Comparison of ENCODE assay signal across 8 cellular contexts in genomic region chr6:133923938-133924593, GRCh38. TPM values are rescaled to one million over a fixed set of nuclear protein-coding genes. Genes with fewer than 3 reads are reported as not detected.
DNase-seq lines count a peak whose midpoint lies in the region; ATAC-seq and TF ChIP-seq lines count a peak whose summit lies in the region.

No MANE protein-coding gene starts in this region.

- no peaks in the 10 kb centered on the region for H4K20me1 ChIP-seq in DND-41 (ENCODE audit: insufficient read depth, low read length)
- no peaks in the 10 kb centered on the region for H4K20me1 ChIP-seq in PC-3 (ENCODE audit: low read length)

- no TSS peak for BruUV-seq in PC-3 (replicated peaks; lab: Mats Ljungman, UMichigan)

- H3F3A ChIP-seq in PC-3 (ENCODE audit: low read length, unreplicated experiment), result no peaks in the 10 kb centered on the region

- H3K9me3 ChIP-seq in DND-41 (ENCODE audit: insufficient read depth, low read length, severe bottlenecking) (no peaks in the 10 kb centered on the region), PC-3 (ENCODE audit: low read length) (no peaks in the 10 kb centered on the region), upper lobe of right lung (no peaks in the 10 kb centered on the region)

- DNase-seq in DND-41, result peak; percentile 65
- peak; percentile 64 for DNase-seq in Jurkat, Clone E6-1 (ENCODE audit: low read depth, low spot score)
- DNase-seq in PC-3, result peak; percentile 76
- DNase-seq in activated T-cell treated with anti-CD3 and anti-CD28 coated beads, Interleukin-2, amount 50 U/mL, for 72 hours, result peak; percentile 52 to 53
- peak; percentile 75 for DNase-seq in fibroblast of the conjunctiva (ENCODE audit: low read depth)
- DNase-seq in non-pigmented ciliary epithelial cell (ENCODE audit: low read depth), result peak; percentile 59
- DNase-seq in upper lobe of right lung, result no peak

- no peaks in the 10 kb centered on the region for H3K27me3 ChIP-seq in DND-41 (ENCODE audit: insufficient read depth, low read length, poor library complexity)
- H3K27me3 ChIP-seq in PC-3 (ENCODE audit: low read length), result no peaks in the 10 kb centered on the region
- H3K27me3 ChIP-seq in upper lobe of right lung, result peaks cover 11% of the 10 kb centered on the region

- ATAC-seq in DND-41 (ENCODE audit: insufficient read depth, low read depth) (peak; percentile 91), GM21576 (IDR thresholded peaks at IDR 0.05; ENCODE audit: unreplicated experiment) (peak; percentile 87), PC-3 (peak; percentile 88), upper lobe of right lung (peak; percentile 97)
- ATAC-seq in activated T-cell treated with anti-CD3 and anti-CD28 coated beads, Interleukin-2, amount 50 U/mL, for 72 hours (replicated peaks in 1 of 2), result peak; percentile 76 to 78

- H3K27ac ChIP-seq in DND-41 (ENCODE audit: low read length) (no peak overlapping the region), PC-3 (ENCODE audit: low read length) (no peak overlapping the region), upper lobe of right lung (no peak overlapping the region)

- TF ChIP-seq CTCF in DND-41 (IDR thresholded peaks at IDR 0.05; ENCODE audit: borderline replicate concordance, extremely low read depth, low read length, poor library complexity, severe bottlenecking) (peak; percentile 93), PC-3 (conservative IDR thresholded peaks at IDR 0.05; ENCODE audit: low read depth, low read length) (peak; percentile 88), upper lobe of right lung (IDR thresholded peaks at IDR 0.05) (peak; percentile 85)

- POLR2A ChIA-PET in PC-3 (lab: Charles Lee; ENCODE audit: unreplicated experiment), result no interaction called here

- H3K4me1 ChIP-seq in DND-41 (ENCODE audit: insufficient read depth, low read length) (no peaks in the 10 kb centered on the region), PC-3 (ENCODE audit: insufficient read depth, low read length) (no peaks in the 10 kb centered on the region), upper lobe of right lung (no peaks in the 10 kb centered on the region)

- no peaks in the 10 kb centered on the region for H3K36me3 Mint-ChIP-seq in activated T-cell treated with anti-CD3 and anti-CD28 coated beads, Interleukin-2, amount 50 U/mL, for 72 hours (ENCODE audit: insufficient read depth in 2 of 2)

- H3K4me1 Mint-ChIP-seq in activated T-cell treated with anti-CD3 and anti-CD28 coated beads, Interleukin-2, amount 50 U/mL, for 72 hours (ENCODE audit: low read depth), result no peaks in the 10 kb centered on the region

- H3K4me2 ChIP-seq in DND-41 (ENCODE audit: insufficient read depth, low read length) (no peak overlapping the region), PC-3 (ENCODE audit: low read length) (no peak overlapping the region)

- CTCF ChIA-PET in PC-3 (lab: Charles Lee), result interaction anchor here (0.5 to 3.6 kb wide), 9 partner anchors 38 to 355 kb away, joined by 3 to 52 read pairs (median 3); no protein-coding TSS in a partner anchor

- no peaks in the 10 kb centered on the region for H3K9me2 ChIP-seq in PC-3 (replicated peaks; ENCODE audit: low read length)

- H3K9me3 Mint-ChIP-seq in activated T-cell treated with anti-CD3 and anti-CD28 coated beads, Interleukin-2, amount 50 U/mL, for 72 hours, result no peaks in the 10 kb centered on the region

- H3K27ac Mint-ChIP-seq in activated T-cell treated with anti-CD3 and anti-CD28 coated beads, Interleukin-2, amount 50 U/mL, for 72 hours, result no peak overlapping the region

- intact Hi-C loops in PC-3 (cut with micrococcal nuclease) (loop anchor here (1.0 to 2.0 kb wide), 3 partner anchors 49 to 173 kb away; no protein-coding TSS in a partner anchor), upper lobe of right lung (cut with DNase I) (loop anchor here (5.0 kb wide), 1 partner anchor 173 kb away; no protein-coding TSS in a partner anchor)

- peaks cover 23% of the 10 kb centered on the region for H3K27me3 Mint-ChIP-seq in activated T-cell treated with anti-CD3 and anti-CD28 coated beads, Interleukin-2, amount 50 U/mL, for 72 hours (ENCODE audit: low read depth)

- no peak overlapping the region for H3K4me3 Mint-ChIP-seq in activated T-cell treated with anti-CD3 and anti-CD28 coated beads, Interleukin-2, amount 50 U/mL, for 72 hours

- H3K4me3 ChIP-seq in DND-41 (ENCODE audit: low read depth in 1 of 2, low read length in 2 of 2) (no peak overlapping the region), PC-3 (ENCODE audit: low read length) (no peak overlapping the region), upper lobe of right lung (no peak overlapping the region)
- H3K4me3 ChIP-seq in Jurkat, Clone E6-1 (ENCODE audit: low read length), result no peak overlapping the region

- H3K9ac ChIP-seq in DND-41 (ENCODE audit: low read depth, low read length) (no peak overlapping the region), PC-3 (ENCODE audit: low read length) (no peak overlapping the region)

- H3K36me3 ChIP-seq in DND-41 (ENCODE audit: insufficient read depth, low read length), result no peaks in the 10 kb centered on the region
- no peaks in the 10 kb centered on the region for H3K36me3 ChIP-seq in PC-3 (ENCODE audit: low read depth, low read length)
- no peaks in the 10 kb centered on the region for H3K36me3 ChIP-seq in upper lobe of right lung

- H2AFZ ChIP-seq in DND-41 (ENCODE audit: low read depth, low read length) (no peak overlapping the region), PC-3 (ENCODE audit: low read length) (no peak overlapping the region)

- no peaks in the 10 kb centered on the region for H3K79me2 ChIP-seq in DND-41 (ENCODE audit: insufficient read depth, low read length)
- H3K79me2 ChIP-seq in PC-3 (ENCODE audit: low read length), result no peaks in the 10 kb centered on the region

RNA-seq across cellular contexts. Expression of gene TBPL1, which starts 29.0 kb away (rescaled TPM):
- 39.3 TPM for polyA plus RNA-seq in Jurkat, Clone E6-1 (2012; ENCODE audit: insufficient read depth, insufficient read length)
- total RNA-seq in PC-3 (2014; rRNA removed) (17.7 and 30.8 TPM in 2 replicates), upper lobe of right lung (18.7 TPM)
- total RNA-seq in activated T-cell treated with anti-CD3 and anti-CD28 coated beads, Interleukin-2, amount 50 U/mL, for 72 hours, result 10 to 100 TPM; 32.9 to 34.7 TPM

RNA-seq across cellular contexts. Expression of gene TCF21, which starts 35.2 kb away (rescaled TPM):
- polyA plus RNA-seq in Jurkat, Clone E6-1 (2012; ENCODE audit: insufficient read depth, insufficient read length), result not detected
- total RNA-seq in PC-3 (2014; rRNA removed) (not detected in 2 replicates), upper lobe of right lung (56.2 TPM)
- not detected for total RNA-seq in activated T-cell treated with anti-CD3 and anti-CD28 coated beads, Interleukin-2, amount 50 U/mL, for 72 hours

Comparison
In these comparisons a context has a peak if more than half of its experiments do, and no peak if none do; other contexts are left out.
1. RNA of gene TCF21, which starts 35.2 kb away (total RNA-seq): 56.2 TPM in upper lobe of right lung (single experiment); not detected in PC-3 and not detected in activated T-cell treated with anti-CD3 and anti-CD28 coated beads, Interleukin-2, amount 50 U/mL, for 72 hours; every median in the first group is over 10 times any median in the second.
2. Peak in every context shown above with its lines, with median percentiles within 50 percentile points of each other: ATAC-seq and CTCF ChIP-seq.